Comparison of ENCODE assay signal across 9 cellular contexts in the genomic region with DNA sequence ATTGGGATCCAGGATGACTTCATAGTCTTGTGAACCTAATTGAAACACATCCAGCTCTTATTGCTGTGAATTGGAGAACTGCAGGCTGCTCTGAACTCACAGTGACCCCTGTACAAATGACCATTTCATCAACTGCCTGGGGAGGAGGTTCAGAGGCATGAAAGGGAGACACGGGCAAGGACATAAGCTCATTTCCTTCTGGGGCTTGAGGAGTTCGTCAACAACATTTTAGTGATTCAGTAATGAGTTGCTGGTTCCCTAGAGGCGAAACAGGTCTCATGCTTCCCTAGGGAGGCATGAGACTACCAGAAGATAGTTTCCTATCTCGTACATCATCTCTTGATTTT.
DNase-seq lines count a peak whose midpoint lies in the region; ATAC-seq, FAIRE-seq and TF ChIP-seq lines count a peak whose summit lies in the region.
"Had no signal": no experiment of that assay in that cellular context is flagged by ENCODE, and none has a peak within 500 bp of the region (broad histone marks: within the 10 kb centered on the region; RNA-seq: fewer than 3 reads in every experiment).

No MANE protein-coding gene starts in this region.

- no peak overlapping the region for H3K23ac ChIP-seq in H1 (ENCODE audit: insufficient read length)

- peaks cover 30 to 61% (median 49%) of the 10 kb centered on the region in 7 donors for H3K4me1 Mint-ChIP-seq in naive thymus-derived CD4-positive, alpha-beta T cell

- no peak overlapping the region for H3K27ac ChIP-seq in H1 (ENCODE audit: low read depth, low read length)
- no peak overlapping the region for H3K27ac ChIP-seq in naive thymus-derived CD4-positive, alpha-beta T cell (ENCODE audit: low read depth, low read length)

- no peaks in the 10 kb centered on the region for H3K9me3 ChIP-seq in H1 (ENCODE audit: insufficient read depth in 2 of 2, low read depth in 1 of 2, low read length in 1 of 2)
- H3K9me3 ChIP-seq in naive thymus-derived CD4-positive, alpha-beta T cell (ENCODE audit: control insufficient read depth in 2 of 3, low read length in 3 of 3), result no peaks in the 10 kb centered on the region

- no peak overlapping the region for H2BK5ac ChIP-seq in H1 (ENCODE audit: low read depth, low read length)

- no peaks in the 10 kb centered on the region for H3K9me3 Mint-ChIP-seq in naive thymus-derived CD4-positive, alpha-beta T cell

- H3K79me1 ChIP-seq in H1 (ENCODE audit: low read depth, low read length), result no peaks in the 10 kb centered on the region

- intact Hi-C loops in naive thymus-derived CD4-positive, alpha-beta T cell (cut with micrococcal nuclease), result no loop called here

- 88% methylated on average over 4 of the region's 4 CpGs; no CpG with 5 or more reads in 1 of the 2 experiments for WGBS in H1 (ENCODE audit: extremely low coverage in 1 of 2, insufficient coverage in 1 of 2, insufficient read length in 1 of 2, insufficient replicate concordance in 2 of 2, low coverage in 1 of 2, low lambda C conversion rate in 2 of 2, missing lambda C conversion rate in 1 of 2), 2 experiments

- no peak overlapping the region for H4K91ac ChIP-seq in H1 (replicated peaks; ENCODE audit: insufficient read length, low read length)

- no peak overlapping the region for H3K9ac ChIP-seq in H1 (replicated peaks in 1 of 4; ENCODE audit: extremely low read depth in 1 of 4, low read depth in 3 of 4, low read length in 3 of 4)

- H2BK120ac ChIP-seq in H1 (replicated peaks; ENCODE audit: low read depth, low read length), result no peak overlapping the region

- no peak overlapping the region for H3K4me2 ChIP-seq in H1 (ENCODE audit: insufficient read depth in 1 of 2, low read depth in 2 of 2, low read length in 2 of 2)

- no peaks in the 10 kb centered on the region for H4K20me1 ChIP-seq in H1 (replicated peaks in 1 of 2; ENCODE audit: control insufficient read depth in 1 of 2, insufficient read depth in 2 of 2, low read length in 2 of 2)

- no peak for TF ChIP-seq CTCF in H1 (IDR thresholded peaks at IDR 0.05; ENCODE audit: control extremely low read depth in 1 of 3, insufficient read depth in 1 of 3, low read depth in 1 of 3, low read length in 3 of 3)

- H4K5ac ChIP-seq in H1 (ENCODE audit: insufficient read length, low read depth, low read length), result no peak overlapping the region

- H3K4ac ChIP-seq in H1 (replicated peaks; ENCODE audit: insufficient read length, low read depth, low read length), result no peak overlapping the region

- H3K4me3 ChIP-seq in H1 (ENCODE audit: extremely low read depth in 1 of 4, insufficient read depth in 2 of 4, low read depth in 3 of 4, low read length in 4 of 4), result no peak overlapping the region
- no peak overlapping the region for H3K4me3 ChIP-seq in naive thymus-derived CD4-positive, alpha-beta T cell (ENCODE audit: low read length)
- H3K4me3 ChIP-seq: GM12878 had no signal

- in situ Hi-C loops in KBM-7 (cut with MboI; ENCODE audit: low pct_unique_long_range_greater_than_20kb, low sequenced_read_pairs), result no loop called here

- no peak overlapping the region for H3K18ac ChIP-seq in H1 (ENCODE audit: extremely low read depth, low read length)

- no peak overlapping the region for H3K14ac ChIP-seq in H1 (ENCODE audit: insufficient read length)

- POLR2A ChIA-PET in H1 (lab: Charles Lee; ENCODE audit: partially characterized antibody), result no interaction called here
- POLR2A ChIA-PET in naive thymus-derived CD4-positive, alpha-beta T cell (lab: Charles Lee), result interaction anchor here (1.1 to 1.3 kb wide), 5 partner anchors 8 to 547 kb away, joined by 3 to 11 read pairs (median 4); no protein-coding TSS in a partner anchor

- DNase-seq in AML-193 (lab: John Stamatoyannopoulos, UW), result peak; percentile 24 to 26
- peak; percentile 28 for DNase-seq in KBM-7
- DNase-seq in H1 (ENCODE audit: low read depth in 1 of 2, low spot score in 2 of 2), result no peak
- DNase-seq in naive thymus-derived CD4-positive, alpha-beta T cell, result no peak
- DNase-seq in NCI-H446 (lab: John Stamatoyannopoulos, UW), result no peak
- DNase-seq in RPMI8226, result no peak

- TF ChIP-seq POLR2A in H1 (IDR thresholded peaks at IDR 0.05; ENCODE audit: control extremely low read depth in 1 of 2, low read depth in 2 of 2, low read length in 2 of 2), result no peak

- H3K27me3 Mint-ChIP-seq in naive thymus-derived CD4-positive, alpha-beta T cell, result peaks cover 0 to 3% (median 0%) of the 10 kb centered on the region in 5 donors

- no peak for TF ChIP-seq EP300 in H1 (IDR thresholded peaks at IDR 0.05; ENCODE audit: borderline replicate concordance in 1 of 2, low read depth in 2 of 2, low read length in 2 of 2)

- no peak overlapping the region for H2BK15ac ChIP-seq in H1 (ENCODE audit: low read length)

- H4K8ac ChIP-seq in H1 (ENCODE audit: extremely low read depth, insufficient read depth, low read length), result no peak overlapping the region

- H2BK12ac ChIP-seq in H1 (ENCODE audit: low read depth, low read length), result no peak overlapping the region

- H3K4me3 Mint-ChIP-seq in naive thymus-derived CD4-positive, alpha-beta T cell, result peak overlapping the region in 6 of 10 donors; percentile 17 to 74 (median 54)

- peak overlapping the region; percentile 6; the same call in 1 of the 2 replicates for H2BK20ac ChIP-seq in H1 (ENCODE audit: low read length)

- TF ChIP-seq RAD21 in H1 (IDR thresholded peaks at IDR 0.05 in 1 of 2, conservative IDR thresholded peaks at IDR 0.05 in 1 of 2; ENCODE audit: low read depth in 2 of 2, low read length in 2 of 2), result no peak

- H3K56ac ChIP-seq in H1 (replicated peaks; ENCODE audit: insufficient read length, low read depth, low read length), result no peak overlapping the region

- no peak overlapping the region for H2AK5ac ChIP-seq in H1 (ENCODE audit: low read depth, low read length)

- no peaks in the 10 kb centered on the region for H3K27me3 ChIP-seq in H1 (replicated peaks in 1 of 4; ENCODE audit: control insufficient read depth in 3 of 4, extremely low read depth in 1 of 4, insufficient read depth in 3 of 4, low read length in 3 of 4)
- no peaks in the 10 kb centered on the region for H3K27me3 ChIP-seq in naive thymus-derived CD4-positive, alpha-beta T cell (ENCODE audit: control insufficient read depth in 2 of 2, insufficient read depth in 2 of 2, low read length in 2 of 2)

- H2AFZ ChIP-seq in H1 (ENCODE audit: low read length), result no peak overlapping the region

- H3K23me2 ChIP-seq in H1 (ENCODE audit: low read depth, low read length), result no peaks in the 10 kb centered on the region

- peak overlapping the region in 8 of 9 donors; percentile 9 to 86 (median 66) for H3K27ac Mint-ChIP-seq in naive thymus-derived CD4-positive, alpha-beta T cell

- CTCF ChIA-PET in H1 (lab: Charles Lee; ENCODE audit: partially characterized antibody), result interaction anchor here (0.7 to 2.7 kb wide), 9 partner anchors 11 to 557 kb away, joined by 3 to 8 read pairs (median 4); no protein-coding TSS in a partner anchor
- CTCF ChIA-PET in naive thymus-derived CD4-positive, alpha-beta T cell (lab: Charles Lee), result interaction anchor here (0.7 to 1.5 kb wide), 5 partner anchors 10 to 838 kb away, joined by 3 to 4 read pairs (median 3); no protein-coding TSS in a partner anchor

- no peaks in the 10 kb centered on the region for H3K79me2 ChIP-seq in H1 (ENCODE audit: control insufficient read depth in 1 of 2, insufficient read depth in 2 of 2, low read length in 2 of 2)

- peaks cover 0 to 1% (median 0%) of the 10 kb centered on the region in 5 donors for H3K36me3 Mint-ChIP-seq in naive thymus-derived CD4-positive, alpha-beta T cell

- FAIRE-seq in H1 (lab: Jason Lieb, UNC), result no peak

- H3K36me3 ChIP-seq in H1 (ENCODE audit: control insufficient read depth in 2 of 4, insufficient read depth in 4 of 4, low read length in 3 of 4), result no peaks in the 10 kb centered on the region
- H3K36me3 ChIP-seq in naive thymus-derived CD4-positive, alpha-beta T cell (ENCODE audit: control insufficient read depth in 2 of 3, insufficient read depth in 3 of 3, low read length in 3 of 3), result no peaks in the 10 kb centered on the region

- H3K4me1 ChIP-seq in H1 (replicated peaks in 1 of 4; ENCODE audit: control insufficient read depth in 3 of 4, insufficient read depth in 4 of 4, low read length in 3 of 4), result no peaks in the 10 kb centered on the region
- peaks cover 0 to 25% of the 10 kb centered on the region in 2 donors for H3K4me1 ChIP-seq in naive thymus-derived CD4-positive, alpha-beta T cell (ENCODE audit: control insufficient read depth in 2 of 2, insufficient read depth in 2 of 2, low read length in 2 of 2)

- ATAC-seq in naive thymus-derived CD4-positive, alpha-beta T cell, result peak; percentile 72
- ATAC-seq in GM18517 (IDR thresholded peaks at IDR 0.05; ENCODE audit: unreplicated experiment) (no peak), HG02981 (IDR thresholded peaks at IDR 0.05; ENCODE audit: unreplicated experiment) (no peak)
- ATAC-seq: GM12878 had no signal

TF ChIP-seq in H1, 55 proteins besides CTCF, POLR2A, EP300 and RAD21:
- no peak for TF ChIP-seq RFX5 (IDR thresholded peaks at IDR 0.05; ENCODE audit: borderline replicate concordance, low read depth, low read length)
- no peak for TF ChIP-seq ATF3 (IDR thresholded peaks at IDR 0.05; ENCODE audit: insufficient read depth, low read depth, low read length)
- TF ChIP-seq EGR1 (IDR thresholded peaks at IDR 0.05; ENCODE audit: borderline replicate concordance, low read depth, low read length), result no peak
- no peak for TF ChIP-seq NANOG (IDR thresholded peaks at IDR 0.05; ENCODE audit: insufficient read depth, low read depth, low read length, poor library complexity, severe bottlenecking)
- TF ChIP-seq SP2 (IDR thresholded peaks at IDR 0.05; ENCODE audit: low read length), result no peak
- TF ChIP-seq ASH2L (IDR thresholded peaks at IDR 0.05; ENCODE audit: low read length), result no peak
- TF ChIP-seq, protein P1, sequence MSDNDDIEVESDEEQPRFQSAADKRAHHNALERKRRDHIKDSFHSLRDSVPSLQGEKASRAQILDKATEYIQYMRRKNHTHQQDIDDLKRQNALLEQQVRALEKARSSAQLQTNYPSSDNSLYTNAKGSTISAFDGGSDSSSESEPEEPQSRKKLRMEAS (IDR thresholded peaks at IDR 0.05), result no peak
- TF ChIP-seq KDM5A (IDR thresholded peaks at IDR 0.05; ENCODE audit: low read length), result no peak
TF ChIP-seq in H1: peak in this region for 0.

Comparison
In these comparisons a context has a peak if more than half of its experiments do, and no peak if none do; other contexts are left out.
1. DNase-seq: peak in AML-193 (2 of 2) and KBM-7 (single experiment); none in H1 (0 of 2), naive thymus-derived CD4-positive, alpha-beta T cell (0 of 9), NCI-H446 (0 of 2) and RPMI8226 (single experiment).